14 cellular contexts compared by ENCODE assay signal in the genomic region with DNA sequence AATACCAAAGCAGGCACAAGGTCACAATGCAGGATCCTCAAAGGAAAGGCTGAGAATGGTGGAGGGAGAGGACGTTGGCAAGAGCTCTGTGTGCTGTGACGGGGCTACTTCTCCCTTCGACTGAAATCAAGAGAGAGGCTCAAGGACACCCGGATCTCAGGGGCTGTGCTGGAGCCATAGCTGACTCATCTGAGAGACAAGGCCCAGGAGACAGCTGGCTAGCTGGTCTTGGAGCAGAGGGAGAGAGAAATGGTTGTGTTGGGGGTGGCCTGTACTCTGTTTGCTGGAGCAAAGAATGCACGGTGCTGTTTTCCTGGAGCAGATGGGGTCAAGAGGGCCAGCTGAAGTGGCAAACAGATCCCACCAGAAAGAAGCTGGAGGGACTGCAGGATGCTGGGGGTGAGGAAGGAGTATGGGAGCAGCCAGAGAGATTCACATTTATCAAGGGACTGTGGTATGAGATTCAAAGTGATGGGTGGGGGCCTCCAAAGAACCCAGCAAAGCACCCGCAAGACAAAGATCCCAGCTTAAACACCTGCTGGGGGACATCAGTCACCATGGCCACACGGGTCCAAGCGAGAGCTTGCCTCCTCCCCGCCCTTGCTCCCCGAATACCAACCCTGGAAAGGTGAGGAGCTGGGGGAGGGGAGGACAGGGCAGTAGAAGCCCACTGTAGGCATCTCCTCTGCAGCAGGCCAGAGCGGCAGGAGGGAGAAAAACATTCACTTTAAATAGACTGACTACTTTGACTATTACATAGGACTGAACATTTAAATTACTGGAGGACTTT. TPM values are rescaled to one million over a fixed set of nuclear protein-coding genes. Genes with fewer than 3 reads are reported as not detected.
DNase-seq lines count a peak whose midpoint lies in the region; ATAC-seq and TF ChIP-seq lines count a peak whose summit lies in the region.
"Had no signal": no experiment of that assay in that cellular context is flagged by ENCODE, and none has a peak within 500 bp of the region (broad histone marks: within the 10 kb centered on the region; RNA-seq: fewer than 3 reads in every experiment).

No MANE protein-coding gene starts in this region.

- peaks cover 14% of the 10 kb centered on the region for H3K27me3 Mint-ChIP-seq in brain
- peaks cover 17% of the 10 kb centered on the region for H3K27me3 Mint-ChIP-seq in mesothelial cell of epicardium (ENCODE audit: low read depth)
- peaks cover 33% of the 10 kb centered on the region for H3K27me3 Mint-ChIP-seq in activated CD4-positive, alpha-beta T cell treated with anti-CD3 and anti-CD28 coated beads, Interleukin-2, amount 10 ng/mL, durations not matched to agents 24 days and 14 days

- H2BK20ac ChIP-seq in IMR-90 (ENCODE audit: low read depth, low read length), result peak overlapping the region; percentile 58

- H3K56ac ChIP-seq in IMR-90 (ENCODE audit: extremely low read depth, insufficient read depth, low read length), result no peak overlapping the region

- TF ChIP-seq POLR2A in IMR-90 (IDR thresholded peaks at IDR 0.05; ENCODE audit: low read depth, low read length), result no peak

- H4K8ac ChIP-seq in IMR-90 (ENCODE audit: low read depth in 2 of 2, low read length in 2 of 2), result peak overlapping the region; percentile 17 to 97; a peak in 3 of 4 replicates
- H4K8ac ChIP-seq in mesenchymal stem cell (ENCODE audit: low read length), result peak overlapping the region; percentile 82

- peak overlapping the region; percentile 42; the same call in 1 of the 2 replicates for H4K91ac ChIP-seq in IMR-90 (ENCODE audit: insufficient read depth, low read depth, low read length)
- H4K91ac ChIP-seq in mesenchymal stem cell (ENCODE audit: low read length), result peak overlapping the region; percentile 79

- POLR2A ChIA-PET in IMR-90 (lab: Charles Lee; ENCODE audit: unreplicated experiment) (no interaction called here), PC-9 (lab: Charles Lee; ENCODE audit: unreplicated experiment) (interaction anchor here (0.6 kb wide), 1 partner anchor 16 kb away, joined by 4 read pairs; no protein-coding TSS in a partner anchor)

- in situ Hi-C loops in IMR-90 (cut with MboI; ENCODE audit: low sequenced_read_pairs), result no loop called here

- H2AK5ac ChIP-seq in IMR-90 (ENCODE audit: low read depth, low read length) (peak overlapping the region; percentile 99), mesenchymal stem cell (ENCODE audit: low read length, severe bottlenecking) (no peak overlapping the region)

- no peaks in the 10 kb centered on the region for H3K27me3 ChIP-seq in BE2C
- H3K27me3 ChIP-seq in IMR-90 (ENCODE audit: control insufficient read depth, insufficient read depth, low read length), result no peaks in the 10 kb centered on the region
- peaks cover 0 to 20% of the 10 kb centered on the region in 2 experiments for H3K27me3 ChIP-seq in mesenchymal stem cell (ENCODE audit: control insufficient read depth in 1 of 2, insufficient read depth in 1 of 2, low read length in 2 of 2)
- no peaks in the 10 kb centered on the region for H3K27me3 ChIP-seq in PC-9 (ENCODE audit: insufficient read depth, low read depth)

- H3K4me1 ChIP-seq in BE2C (peaks cover 41% of the 10 kb centered on the region), IMR-90 (ENCODE audit: control insufficient read depth, insufficient read depth, low read length) (peaks cover 29% of the 10 kb centered on the region), mesenchymal stem cell (ENCODE audit: control insufficient read depth, insufficient read depth, low read depth, low read length) (peaks cover 12% of the 10 kb centered on the region), PC-9 (replicated peaks; ENCODE audit: insufficient read depth) (no peaks in the 10 kb centered on the region)

- peak overlapping the region; percentile 65 for H3K23ac ChIP-seq in IMR-90 (ENCODE audit: low read depth, low read length)
- peak overlapping the region in 1 of 2 experiments; percentile 9 for H3K23ac ChIP-seq in mesenchymal stem cell (ENCODE audit: low read length in 2 of 2)

- H3K9me3 Mint-ChIP-seq in brain (no peaks in the 10 kb centered on the region), mesothelial cell of epicardium (no peaks in the 10 kb centered on the region)
- no peaks in the 10 kb centered on the region for H3K9me3 Mint-ChIP-seq in activated CD4-positive, alpha-beta T cell treated with anti-CD3 and anti-CD28 coated beads, Interleukin-2, amount 10 ng/mL, durations not matched to agents 24 days and 14 days
- H3K9me3 Mint-ChIP-seq: activated CD4-positive, alpha-beta T cell treated with anti-CD3 and anti-CD28 coated beads, Interleukin-2, amount 10 ng/mL, durations not matched to agents 7 days and 5 days; activated T-cell treated with anti-CD3 and anti-CD28 coated beads, Interleukin-2, amount 50 U/mL, for 72 hours had no signal

- H3K14ac ChIP-seq in IMR-90 (replicated peaks; ENCODE audit: low read depth, low read length) (peak overlapping the region; percentile 83), mesenchymal stem cell (ENCODE audit: low read length in 2 of 2) (no peak overlapping the region)

- intact Hi-C loops in IMR-90 (cut with micrococcal nuclease) (no loop called here), PC-9 (cut with micrococcal nuclease; ENCODE audit: unreplicated experiment) (no loop called here)
- intact Hi-C loops in activated CD4-positive, alpha-beta T cell treated with anti-CD3 and anti-CD28 coated beads, Interleukin-2, amount 10 ng/mL, durations not matched to agents 24 days and 14 days (cut with micrococcal nuclease), result no loop called here

- ATAC-seq in IMR-90 (ENCODE audit: low read depth) (peak; percentile 68), GM21360 (IDR thresholded peaks at IDR 0.05; ENCODE audit: unreplicated experiment) (no peak)
- ATAC-seq: activated T-cell treated with anti-CD3 and anti-CD28 coated beads, Interleukin-2, amount 50 U/mL, for 72 hours; GM12878 had no signal

- H2AFZ ChIP-seq in IMR-90 (replicated peaks; ENCODE audit: low read length, poor library complexity) (peak overlapping the region; percentile 87), mesenchymal stem cell (ENCODE audit: low read depth, low read length) (no peak overlapping the region), PC-9 (no peak overlapping the region)

- 71% methylated on average over 4 of the region's 11 CpGs; no CpG with 5 or more reads in 1 of the 2 experiments for WGBS in IMR-90 (ENCODE audit: extremely low coverage in 2 of 2, insufficient read length in 1 of 2), 2 experiments
- 36% methylated on average over 9 of the region's 11 CpGs for WGBS in mesenchymal stem cell

- H2AK9ac ChIP-seq in IMR-90 (replicated peaks; ENCODE audit: low read depth, low read length, poor library complexity), result peak overlapping the region; percentile 60

- H3K4me2 ChIP-seq in IMR-90 (ENCODE audit: low read depth, low read length) (no peak overlapping the region; the same call in 1 of the 2 replicates), mesenchymal stem cell (ENCODE audit: low read length, poor library complexity, severe bottlenecking) (no peak overlapping the region), PC-9 (no peak overlapping the region)

- H3K27ac Mint-ChIP-seq in brain (peak overlapping the region in 4 of 5 experiments; percentile 61 to 97 (median 88)), mesothelial cell of epicardium (no peak overlapping the region)
- H3K27ac Mint-ChIP-seq in activated CD4-positive, alpha-beta T cell treated with anti-CD3 and anti-CD28 coated beads, Interleukin-2, amount 10 ng/mL, durations not matched to agents 24 days and 14 days, result no peak overlapping the region
- H3K27ac Mint-ChIP-seq: activated CD4-positive, alpha-beta T cell treated with anti-CD3 and anti-CD28 coated beads, Interleukin-2, amount 10 ng/mL, durations not matched to agents 7 days and 5 days; activated T-cell treated with anti-CD3 and anti-CD28 coated beads, Interleukin-2, amount 50 U/mL, for 72 hours had no signal

- H3K4me3 Mint-ChIP-seq in brain, result peak overlapping the region in 1 of 5 experiments; percentile 53
- H3K4me3 Mint-ChIP-seq in mesothelial cell of epicardium, result no peak overlapping the region
- H3K4me3 Mint-ChIP-seq in activated CD4-positive, alpha-beta T cell treated with anti-CD3 and anti-CD28 coated beads, Interleukin-2, amount 10 ng/mL, durations not matched to agents 24 days and 14 days, result no peak overlapping the region
- H3K4me3 Mint-ChIP-seq: activated CD4-positive, alpha-beta T cell treated with anti-CD3 and anti-CD28 coated beads, Interleukin-2, amount 10 ng/mL, durations not matched to agents 7 days and 5 days; activated T-cell treated with anti-CD3 and anti-CD28 coated beads, Interleukin-2, amount 50 U/mL, for 72 hours had no signal

- H3K4me3 ChIP-seq in BE2C (ENCODE audit: low read depth, low read length) (no peak overlapping the region; the same call in 1 of the 2 replicates), IMR-90 (ENCODE audit: insufficient read depth, low read depth, low read length) (no peak overlapping the region), mesenchymal stem cell (ENCODE audit: insufficient read depth in 1 of 2, low read depth in 1 of 2, low read length in 2 of 2) (peak overlapping the region in 1 of 2 experiments; percentile 17), PC-9 (no peak overlapping the region)
- H3K4me3 ChIP-seq: GM12878 had no signal

- H3K36me3 ChIP-seq in BE2C, result no peaks in the 10 kb centered on the region
- H3K36me3 ChIP-seq in IMR-90 (ENCODE audit: control insufficient read depth, insufficient read depth, low read length), result no peaks in the 10 kb centered on the region
- no peaks in the 10 kb centered on the region for H3K36me3 ChIP-seq in mesenchymal stem cell (ENCODE audit: control insufficient read depth in 1 of 2, insufficient read depth in 2 of 2, low read depth in 1 of 2, low read length in 2 of 2)
- no peaks in the 10 kb centered on the region for H3K36me3 ChIP-seq in PC-9 (ENCODE audit: low read depth)

- peak overlapping the region; percentile 32 to 49 for H2BK12ac ChIP-seq in mesenchymal stem cell (ENCODE audit: low read length in 2 of 2)

- no peaks in the 10 kb centered on the region for H3K9me2 ChIP-seq in PC-9 (ENCODE audit: insufficient read depth)

- no peaks in the 10 kb centered on the region for H3F3A ChIP-seq in PC-9 (ENCODE audit: insufficient read depth, low read depth)

- peak overlapping the region; percentile 79; the same call in 2 of the 3 replicates for H2BK15ac ChIP-seq in IMR-90 (ENCODE audit: low read depth, low read length)
- no peak overlapping the region for H2BK15ac ChIP-seq in mesenchymal stem cell (ENCODE audit: low read depth, poor library complexity, severe bottlenecking)

- H3K9me1 ChIP-seq in IMR-90 (ENCODE audit: insufficient read depth, low read length), result peaks cover 28% of the 10 kb centered on the region

- no peak; the same call in 1 of the 2 replicates for TF ChIP-seq CTCF in BE2C (IDR thresholded peaks at IDR 0.05; ENCODE audit: low read depth, low read length)
- no peak for TF ChIP-seq CTCF in IMR-90 (conservative IDR thresholded peaks at IDR 0.05; ENCODE audit: low read depth, low read length)
- no peak for TF ChIP-seq CTCF in brain (conservative IDR thresholded peaks at IDR 0.05)
- no peak for TF ChIP-seq CTCF in mesothelial cell of epicardium (IDR thresholded peaks at IDR 0.05; ENCODE audit: unreplicated experiment)
- no peak for TF ChIP-seq CTCF in PC-9 (conservative IDR thresholded peaks at IDR 0.05)

- H3K4me1 Mint-ChIP-seq in brain (peaks cover 95% of the 10 kb centered on the region), mesothelial cell of epicardium (peaks cover 16% of the 10 kb centered on the region)
- H3K4me1 Mint-ChIP-seq in activated CD4-positive, alpha-beta T cell treated with anti-CD3 and anti-CD28 coated beads, Interleukin-2, amount 10 ng/mL, durations not matched to agents 24 days and 14 days, result no peaks in the 10 kb centered on the region
- H3K4me1 Mint-ChIP-seq: activated CD4-positive, alpha-beta T cell treated with anti-CD3 and anti-CD28 coated beads, Interleukin-2, amount 10 ng/mL, durations not matched to agents 7 days and 5 days had no signal

- DNase-seq in BE2C (peak; percentile 66), IMR-90 (peak; percentile 58), mesenchymal stem cell (peak; percentile 78), mesothelial cell of epicardium (ENCODE audit: low spot score in 2 of 2, unreplicated experiment in 2 of 2) (no peak), PC-9 (no peak)
- DNase-seq in activated CD4-positive, alpha-beta T cell treated with anti-CD3 and anti-CD28 coated beads, Interleukin-2, amount 10 ng/mL, durations not matched to agents 24 days and 14 days, result no peak
- DNase-seq: activated CD4-positive, alpha-beta T cell treated with anti-CD3 and anti-CD28 coated beads, Interleukin-2, amount 10 ng/mL, durations not matched to agents 7 days and 5 days; activated T-cell treated with anti-CD3 and anti-CD28 coated beads, Interleukin-2, amount 50 U/mL, for 72 hours; DMS79 treated with DMSO at 0.1 percent for 48 hours; NCI-H1105; stimulated activated CD4-positive, alpha-beta T cell treated with anti-CD3 and anti-CD28 coated beads, Interleukin-4, amount 100 ng/mL, for 1 hour had no signal

- peak overlapping the region; percentile 64 for H3K27ac ChIP-seq in IMR-90 (ENCODE audit: insufficient read depth, low read length)
- no peak overlapping the region for H3K27ac ChIP-seq in mesenchymal stem cell (ENCODE audit: low read length, poor library complexity, severe bottlenecking)
- H3K27ac ChIP-seq in PC-9, result no peak overlapping the region

- no peak for TF ChIP-seq RAD21 in IMR-90 (IDR thresholded peaks at IDR 0.05; ENCODE audit: low read length)

- H2BK120ac ChIP-seq in IMR-90 (ENCODE audit: low read depth, low read length) (peak overlapping the region; percentile 80), mesenchymal stem cell (ENCODE audit: low read depth, low read length) (no peak overlapping the region)

- H3K9me3 ChIP-seq in BE2C (no peaks in the 10 kb centered on the region), IMR-90 (ENCODE audit: control insufficient read depth, insufficient read depth, low read length) (no peaks in the 10 kb centered on the region), mesenchymal stem cell (ENCODE audit: control insufficient read depth, low read length) (no peaks in the 10 kb centered on the region), PC-9 (ENCODE audit: insufficient read depth, low read depth) (no peaks in the 10 kb centered on the region)

- H2BK5ac ChIP-seq in IMR-90 (ENCODE audit: low read depth, low read length, poor library complexity, severe bottlenecking) (peak overlapping the region; percentile 95), mesenchymal stem cell (ENCODE audit: low read depth, low read length, poor library complexity, severe bottlenecking) (no peak overlapping the region)

- H4K5ac ChIP-seq in IMR-90 (ENCODE audit: low read depth, low read length), result peak overlapping the region; percentile 95

- H4K20me1 ChIP-seq in IMR-90 (ENCODE audit: insufficient read depth, low read length) (peaks cover 3% of the 10 kb centered on the region; the same call in 1 of the 2 replicates), PC-9 (ENCODE audit: insufficient read depth) (no peaks in the 10 kb centered on the region)

- H3K4ac ChIP-seq in IMR-90 (ENCODE audit: low read depth, low read length) (peak overlapping the region; percentile 88), mesenchymal stem cell (ENCODE audit: low read depth in 1 of 2, low read length in 2 of 2) (no peak overlapping the region)

- H3K9ac ChIP-seq in IMR-90 (ENCODE audit: low read depth, low read length) (no peak overlapping the region; the same call in 1 of the 2 replicates), mesenchymal stem cell (ENCODE audit: low read length) (no peak overlapping the region)

- H3K18ac ChIP-seq in IMR-90 (ENCODE audit: low read depth, low read length), result peak overlapping the region; percentile 92
- H3K18ac ChIP-seq in mesenchymal stem cell (ENCODE audit: low read depth in 1 of 2, low read length in 2 of 2), result peak overlapping the region; percentile 65 to 84

- H3K79me2 ChIP-seq in PC-9 (ENCODE audit: low read depth), result no peaks in the 10 kb centered on the region

- CTCF ChIA-PET in IMR-90 (lab: Yijun Ruan, JAX) (no interaction called here), PC-9 (lab: Charles Lee) (no interaction called here)

- H3K79me1 ChIP-seq in IMR-90 (ENCODE audit: low read depth in 1 of 2, low read length in 2 of 2), result peaks cover 0 to 15% of the 10 kb centered on the region in 2 experiments; a peak in 2 of 4 replicates
- H3K79me1 ChIP-seq in mesenchymal stem cell (replicated peaks; ENCODE audit: low read length, poor library complexity, severe bottlenecking), result no peaks in the 10 kb centered on the region

- no peaks in the 10 kb centered on the region for H3K36me3 Mint-ChIP-seq in brain
- H3K36me3 Mint-ChIP-seq in mesothelial cell of epicardium, result no peaks in the 10 kb centered on the region
- H3K36me3 Mint-ChIP-seq in activated CD4-positive, alpha-beta T cell treated with anti-CD3 and anti-CD28 coated beads, Interleukin-2, amount 10 ng/mL, durations not matched to agents 24 days and 14 days (ENCODE audit: low read depth), result no peaks in the 10 kb centered on the region

- dilution Hi-C loops in IMR-90 (cut with HindIII; ENCODE audit: low sequenced_read_pairs, unreplicated experiment), result no loop called here

- BruUV-seq in IMR-90 (replicated peaks; lab: Mats Ljungman, UMichigan) (no TSS peak), PC-9 (replicated peaks; lab: Mats Ljungman, UMichigan) (no TSS peak)

RNA-seq across cellular contexts. Expression of a gene that starts 40.8 kb away (rescaled TPM):
- polyA plus RNA-seq in BE2C (2012; ENCODE audit: insufficient read depth, insufficient read length, low read depth), result 33.4 TPM
- 2.5 and 3.0 TPM in 2 replicates for total RNA-seq in IMR-90 (2012; rRNA removed)
- 3.1 and 3.4 TPM in 2 replicates for polyA plus RNA-seq in IMR-90 (2012; rRNA removed)
- 1.6 and 1.9 TPM in 2 replicates for polyA plus RNA-seq in IMR-90 (2012; cell fraction: cytosol; rRNA removed)
- 6.3 and 12.8 TPM in 2 replicates for polyA plus RNA-seq in IMR-90 (2012; cell fraction: nucleus; rRNA removed; ENCODE audit: low replicate concordance)
- 171 TPM for polyA plus RNA-seq in brain (ENCODE audit: insufficient read depth, low read depth, low replicate concordance)
- polyA plus RNA-seq in mesenchymal stem cell (2013, experiment 1 of 2), result 0.18 TPM
- polyA plus RNA-seq in mesenchymal stem cell (2013, experiment 2 of 2), result 0.16 TPM
- 0.92 to 1.2 TPM (median 1.2 TPM) in 3 replicates for total RNA-seq in mesothelial cell of epicardium
- 0.09 and 0.14 TPM in 2 replicates for total RNA-seq in activated CD4-positive, alpha-beta T cell treated with anti-CD3 and anti-CD28 coated beads, Interleukin-2, amount 10 ng/mL, durations not matched to agents 24 days and 14 days
- total RNA-seq in PC-9 (2021), result 0.45 TPM in 1 of 2 replicates, not detected in the other

Comparison
In these comparisons a context has a peak if more than half of its experiments do, and no peak if none do; other contexts are left out.
1. DNase-seq: peak in BE2C (single experiment), IMR-90 (single experiment) and mesenchymal stem cell (single experiment); none in mesothelial cell of epicardium (0 of 2), activated CD4-positive, alpha-beta T cell treated with anti-CD3 and anti-CD28 coated beads, Interleukin-2, amount 10 ng/mL, durations not matched to agents 24 days and 14 days (single experiment) and PC-9 (0 of 2).
2. H3K27ac Mint-ChIP-seq: peak in brain (4 of 5); none in mesothelial cell of epicardium (single experiment) and activated CD4-positive, alpha-beta T cell treated with anti-CD3 and anti-CD28 coated beads, Interleukin-2, amount 10 ng/mL, durations not matched to agents 24 days and 14 days (single experiment).